10 cellular contexts compared by ENCODE assay signal in genomic region chr15:69997701-69998273, GRCh38.
A peak's percentile ranks its signal among the peaks of the same experiment; 100 is the strongest.
DNase-seq lines count a peak whose midpoint lies in the region; ATAC-seq and TF ChIP-seq lines count a peak whose summit lies in the region.
"Had no signal": no experiment of that assay in that cellular context is flagged by ENCODE, and none has a peak within 500 bp of the region (broad histone marks: within the 10 kb centered on the region; RNA-seq: fewer than 3 reads in every experiment).

No MANE protein-coding gene starts in this region.

- H3K27me3 ChIP-seq in HCT116 (ENCODE audit: insufficient read depth, low read length) (no peaks in the 10 kb centered on the region; the same call in 1 of the 2 replicates), esophagus squamous epithelium (peaks cover 0 to 67% (median 0%) of the 10 kb centered on the region in 4 donors), SK-N-SH (ENCODE audit: insufficient read depth) (peaks cover 27% of the 10 kb centered on the region; the same call in 1 of the 2 replicates)

- H3K4me3 ChIP-seq in HCT116 (replicated peaks in 1 of 2; ENCODE audit: low read depth in 1 of 2, low read length in 2 of 2) (no peak overlapping the region), esophagus squamous epithelium (no peak overlapping the region), SK-N-SH (ENCODE audit: low read depth in 2 of 2, low read length in 1 of 2) (no peak overlapping the region)

- DNase-seq in HCT116 (ENCODE audit: low read depth, low spot score) = peak; percentile 7
- peak; percentile 77 for DNase-seq in NCI-H748 (lab: John Stamatoyannopoulos, UW; ENCODE audit: unreplicated experiment)
- DNase-seq in esophagus squamous epithelium (lab: John Stamatoyannopoulos, UW) = no peak
- peak; percentile 32 for DNase-seq in putamen (ENCODE audit: low spot score)
- no peak for DNase-seq in dermis blood vessel endothelial cell
- DNase-seq in NCI-H2171 treated with DMSO at 0.1 percent for 48 hours (lab: John Stamatoyannopoulos, UW) = no peak
- no peak for DNase-seq in SK-N-SH
- DNase-seq: NCI-H1694; stimulated activated naive CD4-positive, alpha-beta T cell had no signal

- no peaks in the 10 kb centered on the region for H3K36me3 ChIP-seq in HCT116 (ENCODE audit: control insufficient read depth in 1 of 2, insufficient read depth in 2 of 2, low read length in 2 of 2)
- H3K36me3 ChIP-seq in esophagus squamous epithelium = no peaks in the 10 kb centered on the region
- H3K36me3 ChIP-seq in SK-N-SH (replicated peaks in 1 of 2; ENCODE audit: control insufficient read depth in 1 of 2, insufficient read depth in 2 of 2, low read length in 1 of 2) = no peaks in the 10 kb centered on the region

- RAD21 ChIA-PET in HCT116 (lab: Charles Lee; ENCODE audit: low non-redundant PET in 1 of 2, low total read pairs in 2 of 2, uncharacterized antibody in 2 of 2, unreplicated experiment in 2 of 2) = no interaction called here

- no peaks in the 10 kb centered on the region for H3F3A ChIP-seq in SK-N-SH (replicated peaks; ENCODE audit: insufficient read depth)

- H3K4me1 ChIP-seq in HCT116 (ENCODE audit: control insufficient read depth in 1 of 2, insufficient read depth in 2 of 2, low read length in 2 of 2) (peaks cover 5 to 7% of the 10 kb centered on the region in 2 experiments; a peak in 2 of 4 replicates), esophagus squamous epithelium (peaks cover 0 to 17% (median 5%) of the 10 kb centered on the region in 3 donors), SK-N-SH (ENCODE audit: control insufficient read depth in 1 of 2, insufficient read depth in 2 of 2, low read depth in 1 of 2, low read length in 1 of 2) (peaks cover 0 to 12% of the 10 kb centered on the region in 2 experiments; a peak in 1 of 4 replicates)

- TF ChIP-seq RAD21 in HCT116 (IDR thresholded peaks at IDR 0.05; ENCODE audit: low read depth) (no peak), SK-N-SH (IDR thresholded peaks at IDR 0.05; ENCODE audit: low read length) (no peak)

- BruUV-seq in HCT116 (replicated peaks; lab: Mats Ljungman, UMichigan) = no TSS peak

- H3K4me2 ChIP-seq in HCT116 (ENCODE audit: low read length) (no peak overlapping the region), SK-N-SH (no peak overlapping the region)

- CTCF ChIA-PET in HCT116 (lab: Charles Lee) (interaction anchor here (1.1 kb wide), 1 partner anchor 11 kb away, joined by 3 read pairs; no protein-coding TSS in a partner anchor), SK-N-SH (lab: Yijun Ruan, JAX) (no interaction called here)

- POLR2A ChIA-PET in HCT116 (lab: Charles Lee) (no interaction called here), SK-N-SH (lab: Yijun Ruan, JAX) (no interaction called here)

- ATAC-seq in HCT116 (peak; percentile 52; the same call in 1 of the 2 replicates), GM21717 (IDR thresholded peaks at IDR 0.05; ENCODE audit: unreplicated experiment) (no peak)

- TF ChIP-seq POLR2A in HCT116 (IDR thresholded peaks at IDR 0.05; ENCODE audit: borderline replicate concordance, extremely low read depth, insufficient read depth, insufficient read length) (no peak), esophagus squamous epithelium (IDR thresholded peaks at IDR 0.05) (no peak)

- TF ChIP-seq CTCF in HCT116 (IDR thresholded peaks at IDR 0.05 in 2 of 3, conservative IDR thresholded peaks at IDR 0.05 in 1 of 3; ENCODE audit: borderline replicate concordance in 1 of 3, insufficient read depth in 1 of 3, low read depth in 2 of 3, low read length in 2 of 3) (no peak), esophagus squamous epithelium (IDR thresholded peaks at IDR 0.05) (no peak), SK-N-SH (IDR thresholded peaks at IDR 0.05) (no peak)

- H3K9me3 ChIP-seq in HCT116 (ENCODE audit: control insufficient read depth in 1 of 2, insufficient read depth in 1 of 2, low read depth in 1 of 2, low read length in 2 of 2) (peaks cover 0 to 5% of the 10 kb centered on the region in 2 experiments; a peak in 2 of 4 replicates), esophagus squamous epithelium (peaks cover 0 to 11% (median 1%) of the 10 kb centered on the region in 3 donors), SK-N-SH (no peaks in the 10 kb centered on the region)

- intact Hi-C loops in HCT116 (cut with micrococcal nuclease) = no loop called here
- intact Hi-C loops in esophagus squamous epithelium (cut with DNase I) = no loop called here

- no peaks in the 10 kb centered on the region for H3K9me2 ChIP-seq in HCT116 (ENCODE audit: insufficient read depth)
- H3K9me2 ChIP-seq in SK-N-SH = no peaks in the 10 kb centered on the region

- H2AFZ ChIP-seq in HCT116 (ENCODE audit: low read depth, low read length, poor library complexity, severe bottlenecking) (no peak overlapping the region), SK-N-SH (ENCODE audit: low read depth) (no peak overlapping the region)

- TF ChIP-seq EP300 in SK-N-SH (IDR thresholded peaks at IDR 0.05; ENCODE audit: borderline replicate concordance in 1 of 2, low read depth in 1 of 2, low read length in 1 of 2) = no peak

- H4K20me1 ChIP-seq in HCT116 (ENCODE audit: insufficient read depth) (no peaks in the 10 kb centered on the region), SK-N-SH (ENCODE audit: insufficient read depth) (no peaks in the 10 kb centered on the region)

- 48 to 49% methylated on average over 3 to 4 of the region's 4 CpGs for WGBS in esophagus squamous epithelium, 2 donors
- 61% methylated on average over 3 of the region's 4 CpGs for WGBS in SK-N-SH (ENCODE audit: low lambda C conversion rate)

- H3K27ac ChIP-seq in HCT116 (ENCODE audit: low read depth, low read length) (no peak overlapping the region), esophagus squamous epithelium (peak overlapping the region; percentile 21 to 69 (median 40)), SK-N-SH (ENCODE audit: low read depth in 2 of 2, low read length in 1 of 2) (no peak overlapping the region)

- H3K9ac ChIP-seq in HCT116 (ENCODE audit: low read length) = no peak overlapping the region
- no peak overlapping the region for H3K9ac ChIP-seq in SK-N-SH

- H3K79me2 ChIP-seq in HCT116 (ENCODE audit: insufficient read depth, low read length) (no peaks in the 10 kb centered on the region), SK-N-SH (ENCODE audit: insufficient read depth) (no peaks in the 10 kb centered on the region)

TF ChIP-seq in HCT116, 20 proteins besides CTCF, POLR2A, EP300 and RAD21:
- TF ChIP-seq ELF1 (IDR thresholded peaks at IDR 0.05; ENCODE audit: borderline replicate concordance, low read depth) (0 out of 2 replicates have a peak, but pooled peaks have one; percentile 14), EZH2phosphoT487 (IDR thresholded peaks at IDR 0.05; ENCODE audit: borderline replicate concordance) (no peak), SP1 (IDR thresholded peaks at IDR 0.05; ENCODE audit: low read depth) (no peak)
TF ChIP-seq in HCT116: peak in this region for 1.

TF ChIP-seq in SK-N-SH, 30 proteins besides CTCF, POLR2A, EP300 and RAD21 (continues in another document):
- TF ChIP-seq YY1 (IDR thresholded peaks at IDR 0.05; ENCODE audit: low read depth) (no peak), GABPA (IDR thresholded peaks at IDR 0.05; ENCODE audit: low read depth) (no peak), USF2 (IDR thresholded peaks at IDR 0.05; ENCODE audit: borderline replicate concordance, low read depth, low read length) (no peak), GATA2 (CRISPR knock-in tag; IDR thresholded peaks at IDR 0.05) (no peak), EZH2phosphoT487 (IDR thresholded peaks at IDR 0.05; ENCODE audit: borderline replicate concordance, low read depth) (no peak), FOXM1 (IDR thresholded peaks at IDR 0.05; ENCODE audit: low read depth) (no peak), REST (IDR thresholded peaks at IDR 0.05; ENCODE audit: low read depth, low read length) (no peak), TEAD4 (IDR thresholded peaks at IDR 0.05; ENCODE audit: borderline replicate concordance, insufficient read depth) (no peak)
- TF ChIP-seq, protein P1, sequence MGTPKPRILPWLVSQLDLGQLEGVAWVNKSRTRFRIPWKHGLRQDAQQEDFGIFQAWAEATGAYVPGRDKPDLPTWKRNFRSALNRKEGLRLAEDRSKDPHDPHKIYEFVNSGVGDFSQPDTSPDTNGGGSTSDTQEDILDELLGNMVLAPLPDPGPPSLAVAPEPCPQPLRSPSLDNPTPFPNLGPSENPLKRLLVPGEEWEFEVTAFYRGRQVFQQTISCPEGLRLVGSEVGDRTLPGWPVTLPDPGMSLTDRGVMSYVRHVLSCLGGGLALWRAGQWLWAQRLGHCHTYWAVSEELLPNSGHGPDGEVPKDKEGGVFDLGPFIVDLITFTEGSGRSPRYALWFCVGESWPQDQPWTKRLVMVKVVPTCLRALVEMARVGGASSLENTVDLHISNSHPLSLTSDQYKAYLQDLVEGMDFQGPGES (IDR thresholded peaks at IDR 0.05; ENCODE audit: low read depth, low read length) = no peak

Comparison
In these comparisons a context has a peak if more than half of its experiments do, and no peak if none do; other contexts are left out.
1. DNase-seq: peak in HCT116 (single experiment), NCI-H748 (single experiment) and putamen (single experiment); none in esophagus squamous epithelium (single experiment), dermis blood vessel endothelial cell (single experiment), NCI-H2171 treated with DMSO at 0.1 percent for 48 hours (single experiment) and SK-N-SH (single experiment).
2. H3K27ac ChIP-seq: peak in esophagus squamous epithelium (4 of 4); none in HCT116 (single experiment) and SK-N-SH (0 of 2).
3. Of the 11 proteins assayed by ChIP-seq in both SK-N-SH and HCT116: peak only in SK-N-SH: none; only in HCT116: ELF1; in both: none; in neither: 10.